ENCODE assay signal across 11 cellular contexts in the genomic region with DNA sequence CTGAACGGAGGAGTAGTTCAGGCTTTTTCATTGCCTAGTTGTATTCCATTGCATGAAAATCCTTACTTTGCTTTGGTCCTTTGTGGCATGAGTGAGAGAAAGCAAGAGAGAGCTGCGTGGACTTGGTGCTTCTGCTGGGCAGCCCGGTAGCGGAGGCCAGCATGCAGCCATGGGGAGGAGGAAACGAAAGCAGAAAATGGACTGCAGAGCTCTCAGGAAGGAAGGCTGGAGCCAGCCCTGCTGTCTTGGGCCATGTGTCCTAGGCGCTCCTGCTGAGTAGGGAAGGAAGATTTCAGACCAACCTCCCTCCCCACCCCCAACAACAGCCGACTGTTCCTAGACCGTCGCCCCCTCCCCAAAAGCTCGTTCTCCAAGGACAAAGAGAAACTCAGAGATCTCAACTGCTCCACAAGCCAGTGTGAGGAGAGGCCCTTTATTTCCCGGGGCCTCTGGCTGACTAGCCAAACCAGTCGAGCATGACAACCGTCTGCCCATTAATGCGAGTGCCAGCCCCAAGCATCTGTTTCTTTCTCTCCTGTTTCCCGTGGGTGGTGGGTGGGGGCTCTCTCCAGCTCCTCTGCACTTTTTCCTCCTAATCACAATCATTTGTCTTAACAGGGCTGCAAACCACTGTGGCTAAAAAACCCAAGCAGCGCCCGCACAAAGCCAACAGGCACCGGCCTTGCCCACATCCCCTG.
DNase-seq lines count a peak whose midpoint lies in the region; ATAC-seq and TF ChIP-seq lines count a peak whose summit lies in the region.
"Had no signal": no experiment of that assay in that cellular context is flagged by ENCODE, and none has a peak within 500 bp of the region (broad histone marks: within the 10 kb centered on the region; RNA-seq: fewer than 3 reads in every experiment).

No MANE protein-coding gene starts in this region.

- H3K27ac ChIP-seq in ectodermal cell (ENCODE audit: insufficient read depth, low read depth, low read length, poor library complexity, severe bottlenecking) (peak overlapping the region; percentile 38), osteoblast (ENCODE audit: low read depth, low read length) (no peak overlapping the region)

- 59 to 63% methylated on average over 18 of the region's 18 CpGs for WGBS in ectodermal cell, 2 experiments

- no peaks in the 10 kb centered on the region for H3K36me3 ChIP-seq in ectodermal cell (ENCODE audit: control insufficient read depth, insufficient read depth, low read length)
- no peaks in the 10 kb centered on the region for H3K36me3 ChIP-seq in osteoblast (ENCODE audit: insufficient read depth, low read length)

- TF ChIP-seq CTCF in osteoblast (IDR thresholded peaks at IDR 0.05; ENCODE audit: extremely low read depth, low read depth, low read length): no peak

- H3K27me3 ChIP-seq in ectodermal cell (ENCODE audit: control insufficient read depth, insufficient read depth, low read length, poor library complexity, severe bottlenecking) (no peaks in the 10 kb centered on the region), osteoblast (ENCODE audit: insufficient read depth, low read length) (no peaks in the 10 kb centered on the region)

- H3K4me3 ChIP-seq in ectodermal cell (ENCODE audit: insufficient read depth, low read depth, low read length) (no peak overlapping the region), osteoblast (ENCODE audit: insufficient read depth, low read length) (no peak overlapping the region)

- H3K4me2 ChIP-seq in osteoblast (ENCODE audit: insufficient read depth, low read length): no peak overlapping the region

- peak overlapping the region; percentile 55 for H2AFZ ChIP-seq in osteoblast (ENCODE audit: low read length)

- no peaks in the 10 kb centered on the region for H4K20me1 ChIP-seq in osteoblast (ENCODE audit: insufficient read depth, low read length)

- H3K4me1 ChIP-seq in ectodermal cell (ENCODE audit: control insufficient read depth, insufficient read depth, low read length) (peaks cover 49% of the 10 kb centered on the region), osteoblast (ENCODE audit: insufficient read depth, low read length) (peaks cover 19% of the 10 kb centered on the region)

- no peaks in the 10 kb centered on the region for H3K79me2 ChIP-seq in osteoblast (ENCODE audit: insufficient read depth, low read length)

- DNase-seq in DMS79 treated with DMSO at 0.1 percent for 48 hours (lab: John Stamatoyannopoulos, UW) (peak; percentile 67), NCI-H1694 treated with DMSO at 0.1 percent for 48 hours (lab: John Stamatoyannopoulos, UW) (peak; percentile 92), osteoblast (ENCODE audit: insufficient read length, low spot score, missing footprints) (peak; percentile 37), CD1c-positive myeloid dendritic cell (ENCODE audit: extremely low spot score) (no peak), GM19238 (ENCODE audit: insufficient read length, low spot score) (no peak)
- DNase-seq: activated CD4-positive, CD25-positive, alpha-beta regulatory T cell; activated naive CD8-positive, alpha-beta T cell treated with anti-CD3 and anti-CD28 coated beads, Interleukin-2, amount 50 U/mL, for 24 hours; COR-L47; cortex of kidney had no signal

- H3K9me3 ChIP-seq in ectodermal cell (ENCODE audit: control insufficient read depth, low read length) (no peaks in the 10 kb centered on the region), osteoblast (ENCODE audit: low read depth, low read length) (no peaks in the 10 kb centered on the region)

- ATAC-seq in HG03457 (IDR thresholded peaks at IDR 0.05; ENCODE audit: unreplicated experiment): no peak
- ATAC-seq: activated naive CD8-positive, alpha-beta T cell treated with anti-CD3 and anti-CD28 coated beads, Interleukin-2, amount 50 U/mL, for 24 hours had no signal

Comparison
In these comparisons a context has a peak if more than half of its experiments do, and no peak if none do; other contexts are left out.
1. DNase-seq: peak in DMS79 treated with DMSO at 0.1 percent for 48 hours (single experiment), NCI-H1694 treated with DMSO at 0.1 percent for 48 hours (single experiment) and osteoblast (single experiment); none in CD1c-positive myeloid dendritic cell (single experiment) and GM19238 (single experiment).